Comparison of ENCODE assay signal across 8 cellular contexts in the genomic region with DNA sequence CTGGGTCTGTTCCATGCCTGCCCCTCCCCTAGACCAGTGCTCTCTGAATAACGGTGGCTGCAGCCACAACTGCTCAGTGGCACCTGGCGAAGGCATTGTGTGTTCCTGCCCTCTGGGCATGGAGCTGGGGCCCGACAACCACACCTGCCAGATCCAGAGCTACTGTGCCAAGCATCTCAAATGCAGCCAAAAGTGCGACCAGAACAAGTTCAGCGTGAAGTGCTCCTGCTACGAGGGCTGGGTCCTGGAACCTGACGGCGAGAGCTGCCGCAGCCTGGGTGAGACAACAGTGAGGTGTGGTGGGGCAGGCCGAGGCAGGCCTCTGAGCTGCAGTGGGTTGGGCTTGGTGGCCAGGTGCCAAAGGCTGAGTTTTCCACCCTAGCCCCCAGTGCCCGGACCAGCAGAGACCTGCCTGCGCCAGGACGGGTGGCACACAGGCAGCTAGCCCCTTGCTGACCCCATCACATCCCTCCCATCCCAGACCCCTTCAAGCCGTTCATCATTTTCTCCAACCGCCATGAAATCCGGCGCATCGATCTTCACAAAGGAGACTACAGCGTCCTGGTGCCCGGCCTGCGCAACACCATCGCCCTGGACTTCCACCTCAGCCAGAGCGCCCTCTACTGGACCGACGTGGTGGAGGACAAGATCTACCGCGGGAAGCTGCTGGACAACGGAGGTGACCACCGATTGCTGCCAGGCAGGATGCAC. TPM values are rescaled to one million over a fixed set of nuclear protein-coding genes. Genes with fewer than 3 reads are reported as not detected.
DNase-seq lines count a peak whose midpoint lies in the region; ATAC-seq and TF ChIP-seq lines count a peak whose summit lies in the region.

No MANE protein-coding gene starts in this region.

- no peak overlapping the region for H3K4me3 ChIP-seq in thyroid gland (replicated peaks in 1 of 3)

- TF ChIP-seq CTCF in thyroid gland (IDR thresholded peaks at IDR 0.05): peak in 4 of 6 experiments; percentile 14 to 54 (median 40)

- peaks cover 17 to 22% of the 10 kb centered on the region in 2 donors for H3K36me3 ChIP-seq in thyroid gland

- 66 to 79% methylated on average over 12 to 29 of the region's 29 CpGs for WGBS in thyroid gland, 2 donors

- H3K27ac ChIP-seq in thyroid gland: no peak overlapping the region

- intact Hi-C loops in thyroid gland (cut with DNase I): loop anchor here (5.0 kb wide), 1 partner anchor 38 kb away; no protein-coding TSS in a partner anchor

- no peaks in the 10 kb centered on the region for H3K9me3 ChIP-seq in thyroid gland

- DNase-seq in A172 (ENCODE audit: low spot score) (peak; percentile 49), H4 (ENCODE audit: low spot score) (peak; percentile 53), NCI-H526 (lab: John Stamatoyannopoulos, UW) (peak; percentile 80 to 89), erythroblast (lab: John Stamatoyannopoulos, UW) (peak; percentile 77 to 84), myocyte (ENCODE audit: low read depth) (peak; percentile 56), thyroid gland (peak; percentile 44)
- peak in 2 of 3 experiments; percentile 43 to 63 for DNase-seq in activated CD8-positive, alpha-beta memory T cell treated with anti-CD3 and anti-CD28 coated beads for 48 hours (ENCODE audit: low read depth in 2 of 3, low spot score in 2 of 3)

- no peak for TF ChIP-seq POLR2A in erythroblast (IDR thresholded peaks at IDR 0.05; ENCODE audit: low read length)
- no peak for TF ChIP-seq POLR2A in thyroid gland (IDR thresholded peaks at IDR 0.05)

- no peaks in the 10 kb centered on the region for H3K4me1 ChIP-seq in thyroid gland

- H3K27me3 ChIP-seq in thyroid gland: no peaks in the 10 kb centered on the region

- ATAC-seq in GM18498 (IDR thresholded peaks at IDR 0.05; ENCODE audit: unreplicated experiment): no peak

RNA-seq across cellular contexts. Expression of gene LRP1-AS, which starts 28.2 kb away (rescaled TPM):
- not detected in 2 replicates for total RNA-seq in A172 (2014; rRNA removed; shearing (Covaris generic))
- not detected in 2 replicates for total RNA-seq in H4 (2014; rRNA removed; shearing (Covaris generic))
- total RNA-seq in myocyte: not detected in 2 replicates
- 0.77 TPM for polyA plus RNA-seq in myocyte (2012)
- total RNA-seq in thyroid gland: not detected

RNA-seq across cellular contexts. Expression of gene NXPH4, which starts 41.0 kb away (rescaled TPM):
- total RNA-seq in A172 (2014; rRNA removed; shearing (Covaris generic)): 5.3 and 5.8 TPM in 2 replicates
- 5.6 and 10.7 TPM in 2 replicates for total RNA-seq in H4 (2014; rRNA removed; shearing (Covaris generic))
- 2.4 and 4.3 TPM in 2 replicates for total RNA-seq in myocyte
- polyA plus RNA-seq in myocyte (2012): 5.5 TPM
- under 1 TPM in 1 of 4 donors, not detected in 3; 0.27 TPM for total RNA-seq in thyroid gland

RNA-seq across cellular contexts. Expression of gene LRP1, which starts 47.3 kb away (rescaled TPM):
- total RNA-seq in A172 (2014; rRNA removed; shearing (Covaris generic)): 34.1 and 35.5 TPM in 2 replicates
- total RNA-seq in H4 (2014; rRNA removed; shearing (Covaris generic)): 5.8 and 6.5 TPM in 2 replicates
- total RNA-seq in myocyte: 40.0 and 53.8 TPM in 2 replicates
- polyA plus RNA-seq in myocyte (2012): 703 TPM
- 100 to 1,000 TPM in 3 of 4 donors, 10 to 100 TPM in 1; 98.5 to 161 (median 118) TPM for total RNA-seq in thyroid gland

RNA-seq across cellular contexts. Expression of gene SHMT2, which starts 53.9 kb away (rescaled TPM):
- 208 and 223 TPM in 2 replicates for total RNA-seq in A172 (2014; rRNA removed; shearing (Covaris generic))
- 250 and 269 TPM in 2 replicates for total RNA-seq in H4 (2014; rRNA removed; shearing (Covaris generic))
- total RNA-seq in myocyte (147 and 153 TPM in 2 replicates), thyroid gland (10 to 100 TPM; 34.0 to 58.4 (median 49.8) TPM)
- polyA plus RNA-seq in myocyte (2012): 292 TPM
